Comparison of ENCODE assay signal across 12 cellular contexts in the genomic region with DNA sequence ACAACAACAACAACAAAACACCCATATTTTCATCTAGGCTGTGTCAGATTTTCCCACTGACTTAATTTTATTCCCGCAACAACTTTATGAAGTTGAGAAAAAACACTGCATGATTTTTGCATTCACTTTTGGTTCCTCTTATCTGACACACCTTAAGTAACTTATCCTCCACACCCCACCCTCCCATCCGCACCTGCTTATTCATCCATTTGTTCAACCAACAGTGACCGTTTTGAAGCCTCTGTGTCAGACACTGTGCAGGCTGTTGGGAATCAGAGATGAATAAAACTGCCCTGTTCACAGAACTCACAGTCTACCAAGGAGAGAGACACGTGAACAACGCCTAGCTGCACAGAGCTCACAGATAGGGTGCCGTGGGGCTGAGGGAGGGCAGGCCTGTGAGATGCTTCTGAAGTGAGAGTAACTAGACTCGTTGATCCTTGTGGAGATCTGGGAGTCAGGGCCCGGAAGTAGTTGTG. TPM values are rescaled to one million over a fixed set of nuclear protein-coding genes. Genes with fewer than 3 reads are reported as not detected.
DNase-seq lines count a peak whose midpoint lies in the region; ATAC-seq, FAIRE-seq and TF ChIP-seq lines count a peak whose summit lies in the region.
"Had no signal": no experiment of that assay in that cellular context is flagged by ENCODE, and none has a peak within 500 bp of the region (broad histone marks: within the 10 kb centered on the region; RNA-seq: fewer than 3 reads in every experiment).

No MANE protein-coding gene starts in this region.

- H3K4me1 ChIP-seq in colonic mucosa: peaks cover 30% of the 10 kb centered on the region

- H3K9me3 Mint-ChIP-seq in stimulated activated memory B cell treated with anti-CD40 and anti-IgM and Interleukin-4, amounts not matched to agents 10 μg/mL and 1 μg/mL and 100 μg/mL, for 72 hours: no peaks in the 10 kb centered on the region
- no peaks in the 10 kb centered on the region for H3K9me3 Mint-ChIP-seq in endothelial cell (ENCODE audit: unreplicated experiment)

- peak overlapping the region; percentile 71 for H3K27ac Mint-ChIP-seq in stimulated activated memory B cell treated with anti-CD40 and anti-IgM and Interleukin-4, amounts not matched to agents 10 μg/mL and 1 μg/mL and 100 μg/mL, for 72 hours
- H3K27ac Mint-ChIP-seq in endothelial cell (ENCODE audit: unreplicated experiment): no peak overlapping the region

- H3K4me3 ChIP-seq in colonic mucosa: no peak overlapping the region
- H3K4me3 ChIP-seq: upper lobe of left lung had no signal

- H3K27me3 ChIP-seq in colonic mucosa: no peaks in the 10 kb centered on the region
- H3K27me3 ChIP-seq: upper lobe of left lung had no signal

- peaks cover 7% of the 10 kb centered on the region for H3K36me3 Mint-ChIP-seq in stimulated activated memory B cell treated with anti-CD40 and anti-IgM and Interleukin-4, amounts not matched to agents 10 μg/mL and 1 μg/mL and 100 μg/mL, for 72 hours
- H3K36me3 Mint-ChIP-seq in endothelial cell (ENCODE audit: low read depth, unreplicated experiment): no peaks in the 10 kb centered on the region

- H3K36me3 ChIP-seq in colonic mucosa: no peaks in the 10 kb centered on the region
- H3K36me3 ChIP-seq: upper lobe of left lung had no signal

- peaks cover 84% of the 10 kb centered on the region for H3K4me1 Mint-ChIP-seq in stimulated activated memory B cell treated with anti-CD40 and anti-IgM and Interleukin-4, amounts not matched to agents 10 μg/mL and 1 μg/mL and 100 μg/mL, for 72 hours
- H3K4me1 Mint-ChIP-seq in endothelial cell (ENCODE audit: unreplicated experiment): peaks cover 8% of the 10 kb centered on the region

- FAIRE-seq in D721Med (lab: Jason Lieb, UNC): no peak

- H3K4me3 Mint-ChIP-seq in stimulated activated memory B cell treated with anti-CD40 and anti-IgM and Interleukin-4, amounts not matched to agents 10 μg/mL and 1 μg/mL and 100 μg/mL, for 72 hours: peak overlapping the region; percentile 38
- no peak overlapping the region for H3K4me3 Mint-ChIP-seq in endothelial cell (ENCODE audit: unreplicated experiment)

- peak; percentile 58 for ATAC-seq in GM18511 (IDR thresholded peaks at IDR 0.05; ENCODE audit: unreplicated experiment)
- ATAC-seq in HG03342 (IDR thresholded peaks at IDR 0.05; ENCODE audit: unreplicated experiment): peak; percentile 43
- peak; percentile 72 for ATAC-seq in stimulated activated memory B cell treated with anti-CD40 and anti-IgM and Interleukin-4, amounts not matched to agents 10 μg/mL and 1 μg/mL and 100 μg/mL, for 72 hours
- no peak for ATAC-seq in HG03354 (IDR thresholded peaks at IDR 0.05; ENCODE audit: poor library complexity, severe bottlenecking, unreplicated experiment)

- H3K9ac ChIP-seq in colonic mucosa (ENCODE audit: low read depth in 2 of 2, low read length in 2 of 2): peak overlapping the region in 1 of 2 donors; percentile 83

- TF ChIP-seq CTCF in colonic mucosa (IDR thresholded peaks at IDR 0.05) (no peak), D721Med (IDR thresholded peaks at IDR 0.05; ENCODE audit: insufficient read depth, missing control alignments) (no peak), endothelial cell (IDR thresholded peaks at IDR 0.05; ENCODE audit: unreplicated experiment) (no peak)

- intact Hi-C loops in colonic mucosa (cut with DNase I): no loop called here

- DNase-seq in colonic mucosa (peak; percentile 77), D721Med (ENCODE audit: insufficient read length, low spot score) (no peak), endothelial cell (ENCODE audit: low spot score) (no peak), hippocampal formation (lab: John Stamatoyannopoulos, UW) (no peak)
- DNase-seq: Caco-2; effector memory CD4-positive, alpha-beta T cell; NCI-H1417 treated with DMSO at 0.1 percent for 48 hours; upper lobe of left lung had no signal

- H3K27ac ChIP-seq in colonic mucosa: peak overlapping the region; percentile 78

- H3K27me3 Mint-ChIP-seq in stimulated activated memory B cell treated with anti-CD40 and anti-IgM and Interleukin-4, amounts not matched to agents 10 μg/mL and 1 μg/mL and 100 μg/mL, for 72 hours: no peaks in the 10 kb centered on the region
- H3K27me3 Mint-ChIP-seq in endothelial cell (ENCODE audit: unreplicated experiment): peaks cover 2% of the 10 kb centered on the region

- no peaks in the 10 kb centered on the region for H3K9me3 ChIP-seq in colonic mucosa
- H3K9me3 ChIP-seq: Caco-2, upper lobe of left lung had no signal

RNA-seq across cellular contexts. Expression of gene CNNM4, which starts 7.4 kb away (rescaled TPM):
- total RNA-seq in colonic mucosa: 100 to 1,000 TPM in 1 of 2 donors, 10 to 100 TPM in 1; 80.4 to 190 TPM
- 5.9 TPM for total RNA-seq in endothelial cell (ENCODE audit: unreplicated experiment)

RNA-seq across cellular contexts. Expression of gene LMAN2L, which starts 28.3 kb away (rescaled TPM):
- total RNA-seq in colonic mucosa: 10 to 100 TPM; 13.5 to 24.7 TPM
- total RNA-seq in endothelial cell (ENCODE audit: unreplicated experiment): 19.4 TPM

RNA-seq across cellular contexts. Expression of gene CNNM3, which starts 47.9 kb away (rescaled TPM):
- 10 to 100 TPM; 24.4 to 33.0 TPM for total RNA-seq in colonic mucosa
- total RNA-seq in endothelial cell (ENCODE audit: unreplicated experiment): 14.7 TPM

Comparison
In these comparisons a context has a peak if more than half of its experiments do, and no peak if none do; other contexts are left out.
1. RNA of gene CNNM4, which starts 7.4 kb away (total RNA-seq): 80.4 to 190 TPM in colonic mucosa; 5.9 TPM in endothelial cell (single experiment); every median in the first group is over 10 times any median in the second.